ENCODE assay signal across 8 cellular contexts in genomic region chr2:228657807-228658402, GRCh38.
DNase-seq lines count a peak whose midpoint lies in the region; ATAC-seq and TF ChIP-seq lines count a peak whose summit lies in the region.

No MANE protein-coding gene starts in this region.

- H3K4ac ChIP-seq in H9 (ENCODE audit: low read depth, low read length) = no peak overlapping the region

- no CpG with 5 or more reads among the region's 6 CpGs for WGBS in H9 (ENCODE audit: extremely low coverage, insufficient read length, low lambda C conversion rate)
- 56% methylated on average over 6 of the region's 6 CpGs for WGBS in esophagus muscularis mucosa

- no peak overlapping the region for H2BK5ac ChIP-seq in H9 (ENCODE audit: insufficient read length, low read length)

- ATAC-seq in HG02588 (IDR thresholded peaks at IDR 0.05; ENCODE audit: unreplicated experiment) = no peak

- no peak overlapping the region for H3K4me2 ChIP-seq in H9 (ENCODE audit: insufficient read depth, insufficient read length, low read length)

- H2AK5ac ChIP-seq in H9 (ENCODE audit: insufficient read length, low read length) = no peak overlapping the region

- H3K4me3 Mint-ChIP-seq in H9 = no peak overlapping the region

- no peak overlapping the region for H2BK12ac ChIP-seq in H9 (ENCODE audit: insufficient read length, low read depth, low read length)

- intact Hi-C loops in esophagus muscularis mucosa (cut with DNase I) = no loop called here

- no peak overlapping the region for H2BK120ac ChIP-seq in H9 (ENCODE audit: low read depth, low read length, poor library complexity, severe bottlenecking)

- H3K9me3 ChIP-seq in H9 (ENCODE audit: control insufficient read depth, low read depth, low read length) (no peaks in the 10 kb centered on the region), NT2/D1 (ENCODE audit: insufficient read depth, low read length) (no peaks in the 10 kb centered on the region), esophagus muscularis mucosa (no peaks in the 10 kb centered on the region)

- no peaks in the 10 kb centered on the region for H3K4me1 ChIP-seq in H9 (ENCODE audit: insufficient read depth, low read length)
- H3K4me1 ChIP-seq in NT2/D1 (ENCODE audit: insufficient read depth, insufficient read length) = no peaks in the 10 kb centered on the region
- no peaks in the 10 kb centered on the region for H3K4me1 ChIP-seq in esophagus muscularis mucosa

- no peak overlapping the region for H4K5ac ChIP-seq in H9 (ENCODE audit: insufficient read length, low read depth, low read length)

- no peak for TF ChIP-seq POLR2A in esophagus muscularis mucosa (IDR thresholded peaks at IDR 0.05; ENCODE audit: low read depth)

- H4K91ac ChIP-seq in H9 (ENCODE audit: insufficient read length, low read depth, low read length) = no peak overlapping the region

- no peak overlapping the region for H2AFZ ChIP-seq in H9 (ENCODE audit: low read length)

- no peaks in the 10 kb centered on the region for H3K79me1 ChIP-seq in H9 (ENCODE audit: insufficient read depth, low read depth, low read length, poor library complexity, severe bottlenecking)

- H3K27ac ChIP-seq in H9 (ENCODE audit: insufficient read length, low read depth, low read length) (no peak overlapping the region), esophagus muscularis mucosa (replicated peaks in 1 of 4) (no peak overlapping the region)

- no peaks in the 10 kb centered on the region for H3K23me2 ChIP-seq in H9 (ENCODE audit: insufficient read length, low read depth, low read length, poor library complexity, severe bottlenecking)

- H3K18ac ChIP-seq in H9 (ENCODE audit: insufficient read length, low read depth, low read length) = no peak overlapping the region

- peaks cover 0 to 1% (median 0%) of the 10 kb centered on the region in 3 experiments; a peak in 1 of 7 replicates for H3K36me3 Mint-ChIP-seq in H9 (ENCODE audit: insufficient read depth in 1 of 3, low read depth in 3 of 3)

- no peak overlapping the region for H2BK15ac ChIP-seq in H9 (ENCODE audit: low read depth, low read length)

- no peak overlapping the region for H3K14ac ChIP-seq in H9 (ENCODE audit: insufficient read depth, low read length)

- TF ChIP-seq EP300 in esophagus muscularis mucosa (IDR thresholded peaks at IDR 0.05) = no peak

- no peaks in the 10 kb centered on the region for H3K9me3 Mint-ChIP-seq in H9

- H3K9ac ChIP-seq in H9 (ENCODE audit: extremely low read depth, insufficient read length, low read length) (no peak overlapping the region), NT2/D1 (ENCODE audit: insufficient read length, low read depth) (no peak overlapping the region)

- H3K36me3 ChIP-seq in NT2/D1 (ENCODE audit: insufficient read depth, insufficient read length, low read length) (no peaks in the 10 kb centered on the region), esophagus muscularis mucosa (no peaks in the 10 kb centered on the region)

- H3K4me1 Mint-ChIP-seq in H9 = no peaks in the 10 kb centered on the region

- no peaks in the 10 kb centered on the region for H4K20me1 ChIP-seq in H9 (ENCODE audit: control insufficient read depth, insufficient read depth, insufficient read length)

- H3K56ac ChIP-seq in H9 (ENCODE audit: insufficient read length, low read depth, low read length) = no peak overlapping the region

- no peaks in the 10 kb centered on the region for H3K27me3 Mint-ChIP-seq in H9 (ENCODE audit: low read depth)

- H2BK20ac ChIP-seq in H9 (ENCODE audit: low read depth, low read length, poor library complexity, severe bottlenecking) = no peak overlapping the region

- no peak overlapping the region for H3K27ac Mint-ChIP-seq in H9

- TF ChIP-seq CTCF in H9 (conservative IDR thresholded peaks at IDR 0.05) (peak; percentile 75), esophagus muscularis mucosa (IDR thresholded peaks at IDR 0.05) (peak in 2 of 3 experiments; percentile 18 to 19)

- no peak overlapping the region for H4K8ac ChIP-seq in H9 (replicated peaks; ENCODE audit: insufficient read length, low read depth, low read length)

- H3K79me2 ChIP-seq in H9 (ENCODE audit: insufficient read depth, low read length) = no peaks in the 10 kb centered on the region

- peak; percentile 60 for DNase-seq in Ammon's horn (ENCODE audit: low spot score)
- DNase-seq in H9 = no peak
- DNase-seq in NT2/D1 (ENCODE audit: low read depth, low spot score) = peak; percentile 25
- no peak for DNase-seq in esophagus muscularis mucosa (ENCODE audit: extremely low spot score)
- DNase-seq in putamen (ENCODE audit: low spot score) = peak; percentile 21
- DNase-seq in stimulated activated CD4-positive, alpha-beta T cell treated with anti-CD3 and anti-CD28 coated beads, Interleukin-12 subunit alpha, Interleukin-12 subunit beta, amount 100 ng/mL, for 4 hours = no peak
- DNase-seq in activated CD4-positive, CD25-positive, alpha-beta regulatory T cell treated with anti-CD3 and anti-CD28 coated beads, Interleukin-2, amount 50 U/mL, for 72 hours = no peak

- no peak overlapping the region for H3K23ac ChIP-seq in H9 (ENCODE audit: insufficient read length, low read depth, low read length)

- H3K27me3 ChIP-seq in H9 (ENCODE audit: insufficient read depth, low read length) (no peaks in the 10 kb centered on the region), NT2/D1 (ENCODE audit: insufficient read depth, insufficient read length) (no peaks in the 10 kb centered on the region), esophagus muscularis mucosa (no peaks in the 10 kb centered on the region)

- H3K4me3 ChIP-seq in NT2/D1 (ENCODE audit: insufficient read length, low read depth) = no peak overlapping the region
- H3K4me3 ChIP-seq in esophagus muscularis mucosa = no peak overlapping the region

- H3T11ph ChIP-seq in H9 (ENCODE audit: low read length) = no peak overlapping the region

Comparison
In these comparisons a context has a peak if more than half of its experiments do, and no peak if none do; other contexts are left out.
1. DNase-seq: peak in Ammon's horn (single experiment), NT2/D1 (single experiment) and putamen (single experiment); none in H9 (single experiment), esophagus muscularis mucosa (single experiment), stimulated activated CD4-positive, alpha-beta T cell treated with anti-CD3 and anti-CD28 coated beads, Interleukin-12 subunit alpha, Interleukin-12 subunit beta, amount 100 ng/mL, for 4 hours (single experiment) and activated CD4-positive, CD25-positive, alpha-beta regulatory T cell treated with anti-CD3 and anti-CD28 coated beads, Interleukin-2, amount 50 U/mL, for 72 hours (single experiment).